ENCODE assay signal across 20 cellular contexts in the genomic region with DNA sequence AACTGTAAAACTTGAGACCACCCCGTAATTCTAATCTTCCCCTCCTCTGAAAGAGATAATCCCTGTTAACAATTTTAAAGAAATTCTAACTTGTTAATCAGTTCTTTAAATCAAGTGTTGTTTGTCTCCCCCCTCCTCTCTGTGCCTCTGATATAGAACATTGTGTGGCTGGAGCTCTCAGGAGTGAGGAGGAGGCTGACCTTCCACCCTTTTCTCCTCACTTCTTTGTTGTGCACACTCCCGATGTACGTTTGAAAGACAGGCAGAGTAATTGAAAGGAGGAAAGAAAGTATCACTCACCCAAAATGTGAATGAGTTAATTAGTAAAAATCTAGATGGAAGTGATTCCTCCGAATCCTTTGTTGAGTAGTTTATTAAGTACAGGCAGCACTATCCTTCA. TPM values are rescaled to one million over a fixed set of nuclear protein-coding genes. Genes with fewer than 3 reads are reported as not detected.
DNase-seq lines count a peak whose midpoint lies in the region; ATAC-seq, FAIRE-seq and TF ChIP-seq lines count a peak whose summit lies in the region.
"Had no signal": no experiment of that assay in that cellular context is flagged by ENCODE, and none has a peak within 500 bp of the region (broad histone marks: within the 10 kb centered on the region; RNA-seq: fewer than 3 reads in every experiment).

No MANE protein-coding gene starts in this region.

- CTCF ChIA-PET in HepG2 (lab: Yijun Ruan, JAX; ENCODE audit: low intra/inter-chr PET ratio, low total read pairs), result no interaction called here

- peak overlapping the region; percentile 25; the same call in 1 of the 2 replicates for H3K4me2 ChIP-seq in HepG2 (ENCODE audit: low read depth, low read length)
- H3K4me2 ChIP-seq: A549 had no signal

- intact Hi-C loops in HepG2 (cut with micrococcal nuclease; ENCODE audit: unreplicated experiment), result loop anchor here (2.0 kb wide), 1 partner anchor 17 kb away; no protein-coding TSS in a partner anchor
- intact Hi-C loops in right lobe of liver (cut with DNase I), result no loop called here

- no peak for TF ChIP-seq CTCF in HepG2 (CRISPR knock-in tag; IDR thresholded peaks at IDR 0.05)
- no peak for TF ChIP-seq CTCF in right lobe of liver (IDR thresholded peaks at IDR 0.05)
- no peak for TF ChIP-seq CTCF in neural crest cell (conservative IDR thresholded peaks at IDR 0.05)
- no peak for TF ChIP-seq CTCF in HFFc6 (IDR thresholded peaks at IDR 0.05)

- H3K4me1 Mint-ChIP-seq in neural crest cell (peaks cover 67% of the 10 kb centered on the region), HFFc6 (ENCODE audit: low read depth) (peaks cover 48% of the 10 kb centered on the region)

- H3K27ac ChIP-seq in HepG2 (ENCODE audit: extremely low read length, insufficient read depth, low read length), result peak overlapping the region; percentile 86
- no peak overlapping the region for H3K27ac ChIP-seq in right lobe of liver
- H3K27ac ChIP-seq in iPS-20b (ENCODE audit: low read length), result no peak overlapping the region
- H3K27ac ChIP-seq: 22Rv1, A549, C4-2B, GM23248 had no signal

- H3K27me3 ChIP-seq in HepG2 (ENCODE audit: control insufficient read depth in 1 of 2, insufficient read depth in 2 of 2, low read length in 2 of 2) (no peaks in the 10 kb centered on the region), right lobe of liver (no peaks in the 10 kb centered on the region), iPS-20b (ENCODE audit: insufficient read depth, low read length) (no peaks in the 10 kb centered on the region)

- H3K36me3 ChIP-seq in HepG2 (replicated peaks in 1 of 2; ENCODE audit: control insufficient read depth in 1 of 2, insufficient read depth in 2 of 2, low read length in 2 of 2) (peaks cover 11 to 36% of the 10 kb centered on the region in 2 experiments), right lobe of liver (no peaks in the 10 kb centered on the region), iPS-20b (ENCODE audit: insufficient read depth, low read depth, low read length) (no peaks in the 10 kb centered on the region; the same call in 1 of the 2 replicates)

- H3K36me3 Mint-ChIP-seq in neural crest cell (ENCODE audit: low read depth) (peaks cover 13% of the 10 kb centered on the region), HFFc6 (ENCODE audit: low read depth) (peaks cover 2% of the 10 kb centered on the region; the same call in 1 of the 2 replicates)

- no peak overlapping the region for H3K27ac Mint-ChIP-seq in neural crest cell (ENCODE audit: unreplicated experiment)
- no peak overlapping the region for H3K27ac Mint-ChIP-seq in HFFc6
- H3K27ac Mint-ChIP-seq: CD4-positive, alpha-beta T cell had no signal

- H3K4me1 ChIP-seq in HepG2 (ENCODE audit: insufficient read depth, low read length) (peaks cover 100% of the 10 kb centered on the region), right lobe of liver (peaks cover 0 to 6% (median 0%) of the 10 kb centered on the region in 4 donors), iPS-20b (ENCODE audit: insufficient read depth, low read length) (peaks cover 25% of the 10 kb centered on the region)

- ATAC-seq in HepG2, result no peak
- no peak for ATAC-seq in right lobe of liver
- no peak for ATAC-seq in HG03469 (IDR thresholded peaks at IDR 0.05; ENCODE audit: unreplicated experiment)
- ATAC-seq: A549 had no signal

- no peak for TF ChIP-seq EP300 in HepG2 (IDR thresholded peaks at IDR 0.05; ENCODE audit: low read depth in 2 of 2, low read length in 2 of 2)
- no peak for TF ChIP-seq EP300 in HepG2 (CRISPR knock-in tag; IDR thresholded peaks at IDR 0.05; ENCODE audit: borderline replicate concordance)

- H3K9me3 ChIP-seq in HepG2 (ENCODE audit: low read length) (no peaks in the 10 kb centered on the region), right lobe of liver (no peaks in the 10 kb centered on the region), iPS-20b (ENCODE audit: insufficient read depth, low read depth, low read length) (no peaks in the 10 kb centered on the region)
- H3K9me3 ChIP-seq: A549 had no signal

- H3K9ac ChIP-seq in HepG2 (ENCODE audit: insufficient read depth, low read depth, low read length), result no peak overlapping the region
- peak overlapping the region; percentile 20; the same call in 1 of the 2 replicates for H3K9ac ChIP-seq in iPS-20b (ENCODE audit: low read depth, low read length)
- H3K9ac ChIP-seq: GM23248 had no signal

- no peaks in the 10 kb centered on the region for H3K27me3 Mint-ChIP-seq in neural crest cell (ENCODE audit: low read depth)
- H3K27me3 Mint-ChIP-seq in HFFc6 (ENCODE audit: insufficient read depth), result no peaks in the 10 kb centered on the region; the same call in none of the 2 replicates

- POLR2A ChIA-PET in HepG2 (lab: Yijun Ruan, JAX), result interaction anchor here (0.8 to 1.0 kb wide), 2 partner anchors 16 to 40 kb away, joined by 3 to 5 read pairs; no protein-coding TSS in a partner anchor

- H3K9me3 Mint-ChIP-seq in neural crest cell, result no peaks in the 10 kb centered on the region
- H3K9me3 Mint-ChIP-seq in HFFc6, result no peaks in the 10 kb centered on the region
- H3K9me3 Mint-ChIP-seq: CD4-positive, alpha-beta T cell had no signal

- FAIRE-seq in HepG2 (lab: Jason Lieb, UNC), result no peak
- FAIRE-seq: A549, GM12892, GM18507 had no signal

- H2AFZ ChIP-seq in HepG2 (ENCODE audit: low read length), result no peak overlapping the region
- H2AFZ ChIP-seq: GM23248 had no signal

- no peak for DNase-seq in HepG2 (ENCODE audit: low spot score)
- DNase-seq in right lobe of liver, result no peak
- no peak for DNase-seq in neural crest cell (ENCODE audit: low read depth, low spot score)
- DNase-seq in HFFc6, result no peak
- no peak for DNase-seq in nucleus accumbens (lab: John Stamatoyannopoulos, UW)
- DNase-seq: AML-193; CD4-positive, alpha-beta T cell; DMS153; DMS79; GDM1; GM23248; H7 had no signal

- TF ChIP-seq RAD21 in HepG2 (CRISPR knock-in tag; IDR thresholded peaks at IDR 0.05), result no peak

- in situ Hi-C loops in HepG2 (cut with HindIII; ENCODE audit: extremely low pct_ligation_motif_present, low pct_unique_long_range_greater_than_20kb), result no loop called here

- TF ChIP-seq POLR2A in HepG2 (IDR thresholded peaks at IDR 0.05; ENCODE audit: insufficient read depth in 1 of 2, low read depth in 2 of 2, low read length in 2 of 2) (no peak), right lobe of liver (IDR thresholded peaks at IDR 0.05) (no peak)

- peaks cover 39% of the 10 kb centered on the region for H3K79me2 ChIP-seq in HepG2 (ENCODE audit: insufficient read depth, low read length)

- H3K4me3 ChIP-seq in HepG2 (replicated peaks in 1 of 3; ENCODE audit: insufficient read depth in 1 of 3, low read depth in 2 of 3, low read length in 3 of 3) (no peak overlapping the region), right lobe of liver (no peak overlapping the region), iPS-20b (ENCODE audit: low read length) (no peak overlapping the region)
- H3K4me3 ChIP-seq: A549, GM23248 had no signal

- H3K4me3 Mint-ChIP-seq in neural crest cell (peak overlapping the region; percentile 18), HFFc6 (no peak overlapping the region)
- H3K4me3 Mint-ChIP-seq: CD4-positive, alpha-beta T cell had no signal

- BruUV-seq in HepG2 (replicated peaks; lab: Mats Ljungman, UMichigan), result no TSS peak

- no peaks in the 10 kb centered on the region for H4K20me1 ChIP-seq in HepG2 (ENCODE audit: insufficient read depth, low read length)

- WGBS in HepG2 (ENCODE audit: low lambda C conversion rate), result 72% methylated on average over 4 of the region's 4 CpGs
- 48% methylated on average over 4 of the region's 4 CpGs for WGBS in right lobe of liver (ENCODE audit: insufficient coverage, low coverage, low lambda C conversion rate, missing lambda C conversion rate)

TF ChIP-seq in HepG2, 621 proteins besides CTCF, POLR2A, EP300 and RAD21 (continues in another document):
- TF ChIP-seq CAMTA2 (CRISPR knock-in tag; IDR thresholded peaks at IDR 0.05; ENCODE audit: borderline replicate concordance), result no peak
- no peak for TF ChIP-seq SALL2 (CRISPR knock-in tag; IDR thresholded peaks at IDR 0.05)
- no peak for TF ChIP-seq WIZ (CRISPR knock-in tag; IDR thresholded peaks at IDR 0.05)
- TF ChIP-seq RFXANK (CRISPR knock-in tag; IDR thresholded peaks at IDR 0.05), result no peak
- no peak for TF ChIP-seq TARDBP (CRISPR knock-in tag; IDR thresholded peaks at IDR 0.05)
- no peak for TF ChIP-seq ZNF816 (CRISPR knock-in tag; IDR thresholded peaks at IDR 0.05; ENCODE audit: borderline replicate concordance)
- TF ChIP-seq YEATS2 (CRISPR knock-in tag; IDR thresholded peaks at IDR 0.05; ENCODE audit: borderline replicate concordance), result no peak
- TF ChIP-seq HES4 (CRISPR knock-in tag; IDR thresholded peaks at IDR 0.05; ENCODE audit: borderline replicate concordance), result no peak

RNA-seq across cellular contexts. Expression of gene TNFRSF19, which starts 43.8 kb away (rescaled TPM):
- total RNA-seq in HepG2 (2016; rRNA removed; fragmentation: Illumina TruSeq; extraction: Trizol) (47.7 and 77.7 TPM in 2 replicates), right lobe of liver (under 1 TPM in 5 of 6 experiments, not detected in 1; 0.06 to 0.37 (median 0.29) TPM), neural crest cell (74.8 and 76.1 TPM in 2 replicates)
- 7.7 and 8.2 TPM in 2 replicates for total RNA-seq in HepG2 (2016; cell fraction: cytosol; rRNA removed; fragmentation: Illumina TruSeq; extraction: Trizol; ENCODE audit: low read depth)
- 48.1 and 76.8 TPM in 2 replicates for total RNA-seq in HepG2 (2016; cell fraction: insoluble cytoplasmic fraction; rRNA removed; fragmentation: Illumina TruSeq; extraction: Trizol)
- 25.2 and 27.9 TPM in 2 replicates for total RNA-seq in HepG2 (2016; cell fraction: membrane; rRNA removed; fragmentation: Illumina TruSeq; extraction: Trizol)
- 84.2 and 94.2 TPM in 2 replicates for total RNA-seq in HepG2 (2016; cell fraction: nucleus; rRNA removed; fragmentation: Illumina TruSeq; extraction: Trizol)
- polyA plus RNA-seq in HepG2 (2011; rRNA removed), result 38.9 and 75.3 TPM in 2 replicates
- polyA plus RNA-seq in HepG2 (2011; cell fraction: cytosol; rRNA removed), result 37.4 and 45.8 TPM in 2 replicates
- polyA plus RNA-seq in HepG2 (2011; cell fraction: nucleus; rRNA removed), result 30.8 and 50.6 TPM in 2 replicates
- 25.9 and 27.9 TPM in 2 replicates for polyA plus RNA-seq in HepG2 (2012)
- 2.9 TPM in 2 replicates for polyA plus RNA-seq in HepG2 (2016; cell fraction: cytosol; fragmentation: Illumina TruSeq; extraction: Trizol; ENCODE audit: low read depth)
- 35.7 and 36.2 TPM in 2 replicates for polyA plus RNA-seq in HepG2 (2016; cell fraction: insoluble cytoplasmic fraction; fragmentation: Illumina TruSeq; extraction: Trizol; ENCODE audit: low read depth)
- 9.9 and 10.1 TPM in 2 replicates for polyA plus RNA-seq in HepG2 (2016; cell fraction: membrane; fragmentation: Illumina TruSeq; extraction: Trizol; ENCODE audit: low read depth)
- polyA plus RNA-seq in HepG2 (2016; cell fraction: nucleus; fragmentation: Illumina TruSeq; extraction: Trizol; ENCODE audit: insufficient read depth, low read depth), result 95.3 and 95.9 TPM in 2 replicates
- 0.05 and 162 TPM in 2 replicates for polyA minus RNA-seq in HepG2 (2011; rRNA and poly(A)+ RNA removed; ENCODE audit: low replicate concordance)
- 40.8 and 64.9 TPM in 2 replicates for polyA minus RNA-seq in HepG2 (2011; cell fraction: cytosol; rRNA and poly(A)+ RNA removed)
- 47.0 and 73.8 TPM in 2 replicates for polyA minus RNA-seq in HepG2 (2011; cell fraction: nucleus; rRNA and poly(A)+ RNA removed)
- total RNA-seq in HFFc6 (2021; fragmentation: NEBNext Ultra II Directional; extraction: Animal tissue kit (Norgen Biotek cat#: 25700)), result 10 to 100 TPM in 1 of 6 experiments, 1 to 10 TPM in 5; 5.9 to 10.1 (median 8.7) TPM
- total RNA-seq: CD4-positive, alpha-beta T cell; HT-29 had no signal

Comparison
In these comparisons a context has a peak if more than half of its experiments do, and no peak if none do; other contexts are left out.
1. RNA of gene TNFRSF19, which starts 43.8 kb away (total RNA-seq): 7.7 to 94.2 TPM in HepG2, 74.8 to 76.1 TPM in neural crest cell and 5.9 to 10.1 TPM in HFFc6; 0.06 to 0.37 TPM in right lobe of liver; every median in the first group is over 4 times any median in the second.